ENCODE assay signal across 9 cellular contexts in genomic region chr5:138459311-138459710, GRCh38. TPM values are rescaled to one million over a fixed set of nuclear protein-coding genes. Genes with fewer than 3 reads are reported as not detected.
DNase-seq lines count a peak whose midpoint lies in the region; ATAC-seq, FAIRE-seq and TF ChIP-seq lines count a peak whose summit lies in the region.
"Had no signal": no experiment of that assay in that cellular context is flagged by ENCODE, and none has a peak within 500 bp of the region (broad histone marks: within the 10 kb centered on the region; RNA-seq: fewer than 3 reads in every experiment).

No MANE protein-coding gene starts in this region.

- dilution Hi-C loops in endothelial cell of umbilical vein (cut with MboI; ENCODE audit: extremely low pct_ligation_motif_present, low sequenced_read_pairs) = no loop called here

- no peak overlapping the region for H3K4me2 ChIP-seq in endothelial cell of umbilical vein (ENCODE audit: insufficient read depth, low read length)

- POLR2A ChIA-PET in endothelial cell of umbilical vein (lab: Charles Lee) = no interaction called here

- DNase-seq in activated CD4-positive, alpha-beta T cell treated with anti-CD3 and anti-CD28 coated beads, Interleukin-2, amount 50 U/mL, for 4 hours = peak; percentile 84 to 91
- peak; percentile 34 for DNase-seq in endothelial cell of umbilical vein (ENCODE audit: low read depth, low spot score)
- peak; percentile 80 for DNase-seq in stimulated activated CD8-positive, alpha-beta memory T cell treated with anti-CD3 and anti-CD28 coated beads, Interleukin-4, amount 100 ng/mL, for 24 hours (ENCODE audit: low read depth)
- DNase-seq in GOT3 (lab: John Stamatoyannopoulos, UW) = no peak
- DNase-seq in AG08395 (ENCODE audit: low spot score) = no peak
- no peak for DNase-seq in KG1 (lab: John Stamatoyannopoulos, UW)

- TF ChIP-seq CTCF in endothelial cell of umbilical vein (IDR thresholded peaks at IDR 0.05; ENCODE audit: extremely low read depth in 1 of 2, insufficient read depth in 1 of 2, low read depth in 1 of 2, low read length in 2 of 2) = no peak

- no peak overlapping the region for H3K27ac ChIP-seq in endothelial cell of umbilical vein (ENCODE audit: insufficient read depth, low read depth, low read length)
- H3K27ac ChIP-seq: thoracic aorta had no signal

- intact Hi-C loops in endothelial cell of umbilical vein (cut with micrococcal nuclease) = no loop called here

- H3K9me1 ChIP-seq in endothelial cell of umbilical vein (replicated peaks; ENCODE audit: control insufficient read depth, extremely low read depth, insufficient read depth, low read length) = no peaks in the 10 kb centered on the region

- no peaks in the 10 kb centered on the region for H4K20me1 ChIP-seq in endothelial cell of umbilical vein (replicated peaks; ENCODE audit: control insufficient read depth, extremely low read depth, insufficient read depth, low read length)

- FAIRE-seq in endothelial cell of umbilical vein (lab: Jason Lieb, UNC) = no peak

- no peak overlapping the region for H3K4me3 ChIP-seq in endothelial cell of umbilical vein (replicated peaks in 1 of 3; ENCODE audit: insufficient read depth in 1 of 3, low read depth in 1 of 3, low read length in 3 of 3)
- H3K4me3 ChIP-seq: thoracic aorta had no signal

- CTCF ChIA-PET in endothelial cell of umbilical vein (lab: Charles Lee) = interaction anchor here (1.9 to 6.1 kb wide), 2 partner anchors 41 to 44 kb away, joined by 4 to 59 read pairs; no protein-coding TSS in a partner anchor

- no peaks in the 10 kb centered on the region for H3K79me2 ChIP-seq in endothelial cell of umbilical vein (ENCODE audit: control insufficient read depth, insufficient read depth, low read length)

- no peak overlapping the region for H3K9ac ChIP-seq in endothelial cell of umbilical vein (replicated peaks; ENCODE audit: extremely low read depth, insufficient read depth, low read length)

- H3K36me3 ChIP-seq in endothelial cell of umbilical vein (ENCODE audit: control insufficient read depth in 2 of 2, extremely low read depth in 1 of 2, insufficient read depth in 2 of 2, low read length in 2 of 2) = no peaks in the 10 kb centered on the region
- H3K36me3 ChIP-seq: thoracic aorta had no signal

- ATAC-seq in HG02870 (IDR thresholded peaks at IDR 0.05; ENCODE audit: unreplicated experiment) (peak; percentile 31), GM19455 (IDR thresholded peaks at IDR 0.05; ENCODE audit: unreplicated experiment) (no peak)

- no peaks in the 10 kb centered on the region for H3K9me3 ChIP-seq in endothelial cell of umbilical vein (replicated peaks; ENCODE audit: control insufficient read depth, insufficient read depth, low read length)
- H3K9me3 ChIP-seq: thoracic aorta had no signal

- H3K4me1 ChIP-seq in endothelial cell of umbilical vein (ENCODE audit: control insufficient read depth, extremely low read depth, insufficient read depth, low read length) = peaks cover 14% of the 10 kb centered on the region

- no TSS peak for BruUV-seq in endothelial cell of umbilical vein (replicated peaks; lab: Mats Ljungman, UMichigan)

- no peak for TF ChIP-seq POLR2A in endothelial cell of umbilical vein (IDR thresholded peaks at IDR 0.05; ENCODE audit: low read depth, low read length)

- no peaks in the 10 kb centered on the region for H3K27me3 ChIP-seq in endothelial cell of umbilical vein (ENCODE audit: control insufficient read depth in 2 of 2, insufficient read depth in 2 of 2, low read length in 2 of 2)

- peak overlapping the region; percentile 11 for H2AFZ ChIP-seq in endothelial cell of umbilical vein (ENCODE audit: low read depth, low read length)

TF ChIP-seq in endothelial cell of umbilical vein, 7 proteins besides CTCF, POLR2A, EP300 and RAD21:
- TF ChIP-seq EZH2 (IDR thresholded peaks at IDR 0.05; ENCODE audit: borderline replicate concordance, low read depth, low read length, severe bottlenecking) = no peak
- TF ChIP-seq MAX (IDR thresholded peaks at IDR 0.05; ENCODE audit: insufficient read depth, insufficient read length) = peak; percentile 29
TF ChIP-seq in endothelial cell of umbilical vein: peak in this region for 1.

RNA-seq across cellular contexts. Expression of gene EGR1, which starts 6.0 kb away (rescaled TPM):
- total RNA-seq in endothelial cell of umbilical vein = 5.5 and 12.7 TPM in 2 replicates
- 6.5 and 7.2 TPM in 2 replicates for polyA plus RNA-seq in endothelial cell of umbilical vein
- 6.2 and 12.4 TPM in 2 replicates for polyA plus RNA-seq in endothelial cell of umbilical vein (2011; cell fraction: cytosol; rRNA removed)
- polyA plus RNA-seq in endothelial cell of umbilical vein (2011; cell fraction: nucleus; rRNA removed) = 21.1 and 28.3 TPM in 2 replicates
- polyA plus RNA-seq in endothelial cell of umbilical vein (2012) = 10.3 and 11.0 TPM in 2 replicates
- polyA minus RNA-seq in endothelial cell of umbilical vein = 6.2 and 6.7 TPM in 2 replicates
- 1.0 TPM for polyA minus RNA-seq in endothelial cell of umbilical vein (2011; cell fraction: cytosol; rRNA and poly(A)+ RNA removed)
- 8.8 and 18.4 TPM in 2 replicates for polyA minus RNA-seq in endothelial cell of umbilical vein (2011; cell fraction: nucleus; rRNA and poly(A)+ RNA removed)

RNA-seq across cellular contexts. Expression of gene REEP2, which starts 20.5 kb away (rescaled TPM):
- total RNA-seq in endothelial cell of umbilical vein = 4.0 and 4.4 TPM in 2 replicates
- polyA plus RNA-seq in endothelial cell of umbilical vein = 4.8 and 5.3 TPM in 2 replicates
- polyA plus RNA-seq in endothelial cell of umbilical vein (2011; cell fraction: cytosol; rRNA removed) = 4.3 and 4.5 TPM in 2 replicates
- polyA plus RNA-seq in endothelial cell of umbilical vein (2011; cell fraction: nucleus; rRNA removed) = 5.3 and 6.5 TPM in 2 replicates
- polyA plus RNA-seq in endothelial cell of umbilical vein (2012) = 2.4 and 3.5 TPM in 2 replicates
- polyA minus RNA-seq in endothelial cell of umbilical vein = 5.2 and 9.2 TPM in 2 replicates
- not detected for polyA minus RNA-seq in endothelial cell of umbilical vein (2011; cell fraction: cytosol; rRNA and poly(A)+ RNA removed)
- 1.1 and 1.9 TPM in 2 replicates for polyA minus RNA-seq in endothelial cell of umbilical vein (2011; cell fraction: nucleus; rRNA and poly(A)+ RNA removed)

Comparison
In these comparisons a context has a peak if more than half of its experiments do, and no peak if none do; other contexts are left out.
1. DNase-seq: peak in activated CD4-positive, alpha-beta T cell treated with anti-CD3 and anti-CD28 coated beads, Interleukin-2, amount 50 U/mL, for 4 hours (2 of 2), endothelial cell of umbilical vein (single experiment) and stimulated activated CD8-positive, alpha-beta memory T cell treated with anti-CD3 and anti-CD28 coated beads, Interleukin-4, amount 100 ng/mL, for 24 hours (single experiment); none in GOT3 (single experiment), AG08395 (single experiment) and KG1 (single experiment).